Comparison of ENCODE assay signal across 1 cellular context in the genomic region with DNA sequence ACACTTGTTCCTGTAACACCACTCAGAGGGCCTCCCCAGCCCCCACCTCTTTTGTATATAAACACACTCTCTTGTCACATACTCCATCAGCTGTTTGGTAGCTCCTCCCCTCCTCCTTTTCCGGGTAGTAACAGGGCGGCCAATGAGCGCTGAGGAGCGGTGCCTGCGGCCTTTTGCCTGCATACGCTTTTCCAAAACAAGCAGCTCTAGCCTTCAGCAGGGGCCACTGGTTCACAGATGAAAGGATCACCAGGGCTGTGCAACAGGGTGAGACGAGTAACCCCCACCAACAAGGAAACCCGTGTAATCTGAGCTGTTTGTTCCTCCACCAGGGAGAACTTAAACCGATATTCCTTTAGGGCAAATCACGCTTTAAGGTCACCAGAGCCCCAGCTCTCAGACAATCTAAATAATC.
TF ChIP-seq lines count a peak whose summit lies in the region.

No MANE protein-coding gene starts in this region.

TF ChIP-seq in K562, 482 proteins besides CTCF, POLR2A, EP300 and RAD21 (continued from another document and continues in another):
- TF ChIP-seq, protein P1, sequence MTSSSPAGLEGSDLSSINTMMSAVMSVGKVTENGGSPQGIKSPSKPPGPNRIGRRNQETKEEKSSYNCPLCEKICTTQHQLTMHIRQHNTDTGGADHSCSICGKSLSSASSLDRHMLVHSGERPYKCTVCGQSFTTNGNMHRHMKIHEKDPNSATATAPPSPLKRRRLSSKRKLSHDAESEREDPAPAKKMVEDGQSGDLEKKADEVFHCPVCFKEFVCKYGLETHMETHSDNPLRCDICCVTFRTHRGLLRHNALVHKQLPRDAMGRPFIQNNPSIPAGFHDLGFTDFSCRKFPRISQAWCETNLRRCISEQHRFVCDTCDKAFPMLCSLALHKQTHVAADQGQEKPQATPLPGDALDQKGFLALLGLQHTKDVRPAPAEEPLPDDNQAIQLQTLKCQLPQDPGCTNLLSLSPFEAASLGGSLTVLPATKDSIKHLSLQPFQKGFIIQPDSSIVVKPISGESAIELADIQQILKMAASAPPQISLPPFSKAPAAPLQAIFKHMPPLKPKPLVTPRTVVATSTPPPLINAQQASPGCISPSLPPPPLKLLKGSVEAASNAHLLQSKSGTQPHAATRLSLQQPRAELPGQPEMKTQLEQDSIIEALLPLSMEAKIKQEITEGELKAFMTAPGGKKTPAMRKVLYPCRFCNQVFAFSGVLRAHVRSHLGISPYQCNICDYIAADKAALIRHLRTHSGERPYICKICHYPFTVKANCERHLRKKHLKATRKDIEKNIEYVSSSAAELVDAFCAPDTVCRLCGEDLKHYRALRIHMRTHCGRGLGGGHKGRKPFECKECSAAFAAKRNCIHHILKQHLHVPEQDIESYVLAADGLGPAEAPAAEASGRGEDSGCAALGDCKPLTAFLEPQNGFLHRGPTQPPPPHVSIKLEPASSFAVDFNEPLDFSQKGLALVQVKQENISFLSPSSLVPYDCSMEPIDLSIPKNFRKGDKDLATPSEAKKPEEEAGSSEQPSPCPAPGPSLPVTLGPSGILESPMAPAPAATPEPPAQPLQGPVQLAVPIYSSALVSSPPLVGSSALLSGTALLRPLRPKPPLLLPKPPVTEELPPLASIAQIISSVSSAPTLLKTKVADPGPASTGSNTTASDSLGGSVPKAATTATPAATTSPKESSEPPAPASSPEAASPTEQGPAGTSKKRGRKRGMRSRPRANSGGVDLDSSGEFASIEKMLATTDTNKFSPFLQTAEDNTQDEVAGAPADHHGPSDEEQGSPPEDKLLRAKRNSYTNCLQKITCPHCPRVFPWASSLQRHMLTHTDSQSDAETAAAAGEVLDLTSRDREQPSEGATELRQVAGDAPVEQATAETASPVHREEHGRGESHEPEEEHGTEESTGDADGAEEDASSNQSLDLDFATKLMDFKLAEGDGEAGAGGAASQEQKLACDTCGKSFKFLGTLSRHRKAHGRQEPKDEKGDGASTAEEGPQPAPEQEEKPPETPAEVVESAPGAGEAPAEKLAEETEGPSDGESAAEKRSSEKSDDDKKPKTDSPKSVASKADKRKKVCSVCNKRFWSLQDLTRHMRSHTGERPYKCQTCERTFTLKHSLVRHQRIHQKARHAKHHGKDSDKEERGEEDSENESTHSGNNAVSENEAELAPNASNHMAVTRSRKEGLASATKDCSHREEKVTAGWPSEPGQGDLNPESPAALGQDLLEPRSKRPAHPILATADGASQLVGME (CRISPR knock-in tag; IDR thresholded peaks at IDR 0.05): 0 out of 2 replicates have a peak, but pooled peaks have one; percentile 35
- TF ChIP-seq ZNF133 (CRISPR knock-in tag; IDR thresholded peaks at IDR 0.05) (no peak), MCM2 (IDR thresholded peaks at IDR 0.05; ENCODE audit: low read depth) (no peak), RBFOX2 (IDR thresholded peaks at IDR 0.05; ENCODE audit: low read depth, low read length) (peak; percentile 28; the same call in 1 of the 2 replicates), NONO (IDR thresholded peaks at IDR 0.05; ENCODE audit: low read depth in 2 of 2, low read length in 1 of 2) (0 out of 4 replicates have a peak, but pooled peaks of 1 of the 2 experiments have one; percentile 5), MAZ (CRISPR knock-in tag; conservative IDR thresholded peaks at IDR 0.05 in 1 of 2, IDR thresholded peaks at IDR 0.05 in 1 of 2) (peak in 1 of 2 experiments; percentile 28; a peak in 1 of 4 replicates), SMAD3 (CRISPR knock-in tag; conservative IDR thresholded peaks at IDR 0.05) (0 out of 2 replicates have a peak, but pooled peaks have one; percentile 8), SP1 (CRISPR knock-in tag; IDR thresholded peaks at IDR 0.05) (peak; percentile 62; the same call in 1 of the 2 replicates), YY1 (IDR thresholded peaks at IDR 0.05; ENCODE audit: borderline replicate concordance in 1 of 3, control insufficient read depth in 1 of 3, extremely low read depth in 1 of 3, insufficient read depth in 3 of 3, insufficient read length in 1 of 3, insufficient replicate concordance in 2 of 3, low read depth in 1 of 3, low read length in 2 of 3) (peak in 1 of 3 experiments; percentile 24), PHF20 (IDR thresholded peaks at IDR 0.05; ENCODE audit: partially characterized antibody) (peak; percentile 17), LEF1 (IDR thresholded peaks at IDR 0.05) (0 out of 2 replicates have a peak, but pooled peaks have one; percentile 20), TBP (optimal IDR thresholded peaks at IDR 0.05; ENCODE audit: low read depth, low read length) (peak; percentile 36), FOXM1 (IDR thresholded peaks at IDR 0.05; ENCODE audit: low read depth) (peak; percentile 46; the same call in 1 of the 2 replicates), FOXM1 (CRISPR knock-in tag; IDR thresholded peaks at IDR 0.05; ENCODE audit: low read depth) (no peak), SRF (CRISPR knock-in tag; IDR thresholded peaks at IDR 0.05) (no peak), NFYB (IDR thresholded peaks at IDR 0.05; ENCODE audit: extremely low read depth, insufficient read length) (peak; percentile 50), OTX1 (CRISPR knock-in tag; IDR thresholded peaks at IDR 0.05) (0 out of 2 replicates have a peak, but pooled peaks have one; percentile 12), ZNF41 (CRISPR knock-in tag; conservative IDR thresholded peaks at IDR 0.05) (0 out of 2 replicates have a peak, but pooled peaks have one; percentile 4), NELFE (IDR thresholded peaks at IDR 0.05; ENCODE audit: insufficient read depth, insufficient read length) (no peak), BCL6 (CRISPR knock-in tag; IDR thresholded peaks at IDR 0.05) (no peak), ZFP36 (IDR thresholded peaks at IDR 0.05; ENCODE audit: low read depth, low read length, partially characterized antibody) (peak; percentile 71), ATF7 (IDR thresholded peaks at IDR 0.05) (peak; percentile 59), SIN3A (IDR thresholded peaks at IDR 0.05; ENCODE audit: borderline replicate concordance in 2 of 2, control insufficient read depth in 1 of 2, low read depth in 2 of 2, low read length in 2 of 2) (peak in 1 of 2 experiments; percentile 85; a peak in 1 of 4 replicates), ARID1B (IDR thresholded peaks at IDR 0.05) (peak; percentile 6; the same call in 1 of the 2 replicates), MYC (IDR thresholded peaks at IDR 0.05; ENCODE audit: low read depth, low read length) (peak; percentile 42; the same call in 1 of the 2 replicates), MYC (CRISPR knock-in tag; IDR thresholded peaks at IDR 0.05; ENCODE audit: borderline replicate concordance, low read depth) (no peak), MEF2D (tag; conservative IDR thresholded peaks at IDR 0.05; ENCODE audit: low read depth) (no peak), TRIM28 (IDR thresholded peaks at IDR 0.05) (0 out of 2 replicates have a peak, but pooled peaks have one; percentile 17), NRF1 (conservative IDR thresholded peaks at IDR 0.05 in 1 of 2, IDR thresholded peaks at IDR 0.05 in 1 of 2) (peak; percentile 49 to 65; a peak in 3 of 4 replicates), ZNF695 (CRISPR knock-in tag; IDR thresholded peaks at IDR 0.05) (no peak), ATF1 (CRISPR knock-in tag; IDR thresholded peaks at IDR 0.05) (no peak), ATF1 (tag; IDR thresholded peaks at IDR 0.05) (peak; percentile 65), L3MBTL2 (IDR thresholded peaks at IDR 0.05) (peak; percentile 43; the same call in 1 of the 2 replicates), MAFK (IDR thresholded peaks at IDR 0.05; ENCODE audit: low read length) (peak; percentile 1; the same call in 1 of the 2 replicates), NFATC3 (IDR thresholded peaks at IDR 0.05) (0 out of 2 replicates have a peak, but pooled peaks have one; percentile 23), NBN (IDR thresholded peaks at IDR 0.05; ENCODE audit: low read depth) (peak; percentile 72; the same call in 1 of the 2 replicates), ELF2 (CRISPR knock-in tag; IDR thresholded peaks at IDR 0.05) (peak; percentile 53; the same call in 1 of the 2 replicates), ELF1 (tag; IDR thresholded peaks at IDR 0.05) (peak; percentile 90), HDAC1 (IDR thresholded peaks at IDR 0.05) (0 out of 4 replicates have a peak, but pooled peaks of 1 of the 2 experiments have one; percentile 63), RFX5 (IDR thresholded peaks at IDR 0.05; ENCODE audit: low read depth, low read length) (peak; percentile 94), NR2C2 (CRISPR knock-in tag; IDR thresholded peaks at IDR 0.05) (no peak), NR2C2 (tag; IDR thresholded peaks at IDR 0.05) (peak; percentile 30; the same call in 1 of the 2 replicates), DPF2 (IDR thresholded peaks at IDR 0.05) (peak; percentile 39), CHD1 (IDR thresholded peaks at IDR 0.05; ENCODE audit: low read length) (no peak), CBX3 (IDR thresholded peaks at IDR 0.05; ENCODE audit: borderline replicate concordance in 1 of 2, low read length in 2 of 2) (peak in 1 of 2 experiments; percentile 37; a peak in 1 of 3 replicates)
- TF ChIP-seq, protein P2, sequence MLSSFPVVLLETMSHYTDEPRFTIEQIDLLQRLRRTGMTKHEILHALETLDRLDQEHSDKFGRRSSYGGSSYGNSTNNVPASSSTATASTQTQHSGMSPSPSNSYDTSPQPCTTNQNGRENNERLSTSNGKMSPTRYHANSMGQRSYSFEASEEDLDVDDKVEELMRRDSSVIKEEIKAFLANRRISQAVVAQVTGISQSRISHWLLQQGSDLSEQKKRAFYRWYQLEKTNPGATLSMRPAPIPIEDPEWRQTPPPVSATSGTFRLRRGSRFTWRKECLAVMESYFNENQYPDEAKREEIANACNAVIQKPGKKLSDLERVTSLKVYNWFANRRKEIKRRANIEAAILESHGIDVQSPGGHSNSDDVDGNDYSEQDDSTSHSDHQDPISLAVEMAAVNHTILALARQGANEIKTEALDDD (IDR thresholded peaks at IDR 0.05): peak; percentile 95
- TF ChIP-seq, protein P3, sequence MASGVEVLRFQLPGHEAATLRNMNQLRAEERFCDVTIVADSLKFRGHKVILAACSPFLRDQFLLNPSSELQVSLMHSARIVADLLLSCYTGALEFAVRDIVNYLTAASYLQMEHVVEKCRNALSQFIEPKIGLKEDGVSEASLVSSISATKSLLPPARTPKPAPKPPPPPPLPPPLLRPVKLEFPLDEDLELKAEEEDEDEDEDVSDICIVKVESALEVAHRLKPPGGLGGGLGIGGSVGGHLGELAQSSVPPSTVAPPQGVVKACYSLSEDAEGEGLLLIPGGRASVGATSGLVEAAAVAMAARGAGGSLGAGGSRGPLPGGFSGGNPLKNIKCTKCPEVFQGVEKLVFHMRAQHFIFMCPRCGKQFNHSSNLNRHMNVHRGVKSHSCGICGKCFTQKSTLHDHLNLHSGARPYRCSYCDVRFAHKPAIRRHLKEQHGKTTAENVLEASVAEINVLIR (CRISPR knock-in tag; IDR thresholded peaks at IDR 0.05): no peak
- TF ChIP-seq, protein P4, sequence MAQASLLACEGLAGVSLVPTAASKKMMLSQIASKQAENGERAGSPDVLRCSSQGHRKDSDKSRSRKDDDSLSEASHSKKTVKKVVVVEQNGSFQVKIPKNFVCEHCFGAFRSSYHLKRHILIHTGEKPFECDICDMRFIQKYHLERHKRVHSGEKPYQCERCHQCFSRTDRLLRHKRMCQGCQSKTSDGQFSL (CRISPR knock-in tag; IDR thresholded peaks at IDR 0.05): no peak
- TF ChIP-seq, protein P4 (tag; IDR thresholded peaks at IDR 0.05): no peak
- TF ChIP-seq, protein P5, sequence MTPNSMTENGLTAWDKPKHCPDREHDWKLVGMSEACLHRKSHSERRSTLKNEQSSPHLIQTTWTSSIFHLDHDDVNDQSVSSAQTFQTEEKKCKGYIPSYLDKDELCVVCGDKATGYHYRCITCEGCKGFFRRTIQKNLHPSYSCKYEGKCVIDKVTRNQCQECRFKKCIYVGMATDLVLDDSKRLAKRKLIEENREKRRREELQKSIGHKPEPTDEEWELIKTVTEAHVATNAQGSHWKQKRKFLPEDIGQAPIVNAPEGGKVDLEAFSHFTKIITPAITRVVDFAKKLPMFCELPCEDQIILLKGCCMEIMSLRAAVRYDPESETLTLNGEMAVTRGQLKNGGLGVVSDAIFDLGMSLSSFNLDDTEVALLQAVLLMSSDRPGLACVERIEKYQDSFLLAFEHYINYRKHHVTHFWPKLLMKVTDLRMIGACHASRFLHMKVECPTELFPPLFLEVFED (CRISPR knock-in tag; conservative IDR thresholded peaks at IDR 0.05): 0 out of 2 replicates have a peak, but pooled peaks have one; percentile 23
- TF ChIP-seq, protein P6, sequence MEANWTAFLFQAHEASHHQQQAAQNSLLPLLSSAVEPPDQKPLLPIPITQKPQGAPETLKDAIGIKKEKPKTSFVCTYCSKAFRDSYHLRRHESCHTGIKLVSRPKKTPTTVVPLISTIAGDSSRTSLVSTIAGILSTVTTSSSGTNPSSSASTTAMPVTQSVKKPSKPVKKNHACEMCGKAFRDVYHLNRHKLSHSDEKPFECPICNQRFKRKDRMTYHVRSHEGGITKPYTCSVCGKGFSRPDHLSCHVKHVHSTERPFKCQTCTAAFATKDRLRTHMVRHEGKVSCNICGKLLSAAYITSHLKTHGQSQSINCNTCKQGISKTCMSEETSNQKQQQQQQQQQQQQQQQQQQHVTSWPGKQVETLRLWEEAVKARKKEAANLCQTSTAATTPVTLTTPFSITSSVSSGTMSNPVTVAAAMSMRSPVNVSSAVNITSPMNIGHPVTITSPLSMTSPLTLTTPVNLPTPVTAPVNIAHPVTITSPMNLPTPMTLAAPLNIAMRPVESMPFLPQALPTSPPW (CRISPR knock-in tag; IDR thresholded peaks at IDR 0.05): peak; percentile 70
- TF ChIP-seq, protein P7, sequence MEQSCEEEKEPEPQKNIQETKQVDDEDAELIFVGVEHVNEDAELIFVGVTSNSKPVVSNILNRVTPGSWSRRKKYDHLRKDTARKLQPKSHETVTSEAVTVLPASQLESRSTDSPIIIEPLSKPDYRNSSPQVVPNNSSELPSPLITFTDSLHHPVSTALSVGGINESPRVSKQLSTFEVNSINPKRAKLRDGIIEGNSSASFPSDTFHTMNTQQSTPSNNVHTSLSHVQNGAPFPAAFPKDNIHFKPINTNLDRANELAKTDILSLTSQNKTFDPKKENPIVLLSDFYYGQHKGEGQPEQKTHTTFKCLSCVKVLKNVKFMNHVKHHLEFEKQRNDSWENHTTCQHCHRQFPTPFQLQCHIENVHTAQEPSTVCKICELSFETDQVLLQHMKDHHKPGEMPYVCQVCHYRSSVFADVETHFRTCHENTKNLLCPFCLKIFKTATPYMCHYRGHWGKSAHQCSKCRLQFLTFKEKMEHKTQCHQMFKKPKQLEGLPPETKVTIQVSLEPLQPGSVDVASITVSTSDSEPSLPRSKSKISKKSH (CRISPR knock-in tag; IDR thresholded peaks at IDR 0.05): no peak
- TF ChIP-seq, protein P8, sequence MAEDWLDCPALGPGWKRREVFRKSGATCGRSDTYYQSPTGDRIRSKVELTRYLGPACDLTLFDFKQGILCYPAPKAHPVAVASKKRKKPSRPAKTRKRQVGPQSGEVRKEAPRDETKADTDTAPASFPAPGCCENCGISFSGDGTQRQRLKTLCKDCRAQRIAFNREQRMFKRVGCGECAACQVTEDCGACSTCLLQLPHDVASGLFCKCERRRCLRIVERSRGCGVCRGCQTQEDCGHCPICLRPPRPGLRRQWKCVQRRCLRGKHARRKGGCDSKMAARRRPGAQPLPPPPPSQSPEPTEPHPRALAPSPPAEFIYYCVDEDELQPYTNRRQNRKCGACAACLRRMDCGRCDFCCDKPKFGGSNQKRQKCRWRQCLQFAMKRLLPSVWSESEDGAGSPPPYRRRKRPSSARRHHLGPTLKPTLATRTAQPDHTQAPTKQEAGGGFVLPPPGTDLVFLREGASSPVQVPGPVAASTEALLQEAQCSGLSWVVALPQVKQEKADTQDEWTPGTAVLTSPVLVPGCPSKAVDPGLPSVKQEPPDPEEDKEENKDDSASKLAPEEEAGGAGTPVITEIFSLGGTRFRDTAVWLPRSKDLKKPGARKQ (CRISPR knock-in tag; IDR thresholded peaks at IDR 0.05): no peak
